ENCODE assay signal across 24 cellular contexts in genomic region chr16:67333315-67333714, GRCh38.
"Had no signal": no experiment of that assay in that cellular context is flagged by ENCODE, and none has a peak within 500 bp of the region (broad histone marks: within the 10 kb centered on the region; RNA-seq: fewer than 3 reads in every experiment).

No MANE protein-coding gene starts in this region.

- DNase-seq: Karpas-422, KBM-7, MM.1S, MV-4-11, NCI-H1092, NCI-H1105, NCI-H1417 treated with DMSO at 0.1 percent for 48 hours, NCI-H1436 treated with DMSO at 0.1 percent for 48 hours, NCI-H1694 treated with DMSO at 0.1 percent for 48 hours, NCI-H187 treated with DMSO at 0.1 percent for 48 hours, NCI-H2029, NCI-H2081, NCI-H2171, NCI-H226, NCI-H446 treated with DMSO at 0.1 percent for 48 hours, NCI-H510A, NCI-H524, NCI-H526, NCI-H774, PC-9, SHP77, SIG-M5, SJCRH30 had no signal

- FAIRE-seq: RCC 7860 had no signal
